In the genomic region with DNA sequence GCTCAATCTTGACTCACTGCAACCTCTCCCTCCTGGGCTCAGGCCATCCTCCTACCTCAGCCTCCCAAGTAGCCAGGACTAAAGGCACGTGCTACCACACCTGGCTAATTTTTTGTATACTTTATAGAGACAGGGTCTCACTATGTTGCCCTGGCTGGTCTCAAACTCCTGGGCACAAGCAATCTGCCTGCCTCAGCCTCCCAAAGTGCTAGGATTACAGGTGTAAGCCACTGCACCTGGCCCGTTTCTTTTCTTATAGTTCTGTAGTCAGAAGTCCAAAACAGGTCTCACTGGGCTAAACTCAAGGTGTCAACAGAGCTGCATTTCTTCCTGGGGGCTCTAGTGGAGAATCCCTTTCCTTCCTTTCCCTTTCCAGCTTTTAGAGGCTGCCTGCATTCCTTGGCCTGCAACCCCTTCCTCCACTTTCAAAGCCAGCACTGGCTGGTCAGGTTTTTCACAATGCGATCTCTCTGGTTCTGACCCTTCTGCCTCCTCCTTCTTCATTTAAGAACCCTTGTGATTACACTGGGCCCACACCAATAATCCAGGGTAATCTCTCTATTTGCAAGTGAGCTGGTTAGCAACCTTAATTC, we compare ENCODE assay signal across 11 cellular contexts. TPM values are rescaled to one million over a fixed set of nuclear protein-coding genes. Genes with fewer than 3 reads are reported as not detected.
A peak's percentile ranks its signal among the peaks of the same experiment; 100 is the strongest.
DNase-seq lines count a peak whose midpoint lies in the region; ATAC-seq, FAIRE-seq and TF ChIP-seq lines count a peak whose summit lies in the region.
"Had no signal": no experiment of that assay in that cellular context is flagged by ENCODE, and none has a peak within 500 bp of the region (broad histone marks: within the 10 kb centered on the region; RNA-seq: fewer than 3 reads in every experiment).

No MANE protein-coding gene starts in this region.

- peak overlapping the region; percentile 87 for H3K27ac Mint-ChIP-seq in CD8-positive, alpha-beta T cell
- peak overlapping the region; percentile 100 for H3K27ac Mint-ChIP-seq in central memory CD8-positive, alpha-beta T cell (ENCODE audit: low read depth)

- H3K4me1 ChIP-seq in CD8-positive, alpha-beta T cell (ENCODE audit: insufficient read depth, low read length) = peaks cover 87% of the 10 kb centered on the region
- peaks cover 17 to 94% (median 50%) of the 10 kb centered on the region in 4 donors for H3K4me1 ChIP-seq in Peyer's patch
- peaks cover 41 to 82% of the 10 kb centered on the region in 2 experiments for H3K4me1 ChIP-seq in neutrophil (ENCODE audit: control insufficient read depth in 1 of 2, insufficient read depth in 1 of 2, low read depth in 1 of 2, low read length in 1 of 2)

- POLR2A ChIA-PET in CD8-positive, alpha-beta T cell (lab: Charles Lee) = interaction anchor here (1.0 to 21.8 kb wide), 11 partner anchors 8 to 69 kb away, joined by 3 to 391 read pairs (median 11); partner anchors contain the start of gene IRF1

- TF ChIP-seq CTCF in CD8-positive, alpha-beta T cell (IDR thresholded peaks at IDR 0.05) = no peak
- TF ChIP-seq CTCF in Peyer's patch (IDR thresholded peaks at IDR 0.05) (no peak), neutrophil (IDR thresholded peaks at IDR 0.05) (no peak)

- peaks cover 94% of the 10 kb centered on the region for H3K4me1 Mint-ChIP-seq in CD8-positive, alpha-beta T cell (ENCODE audit: low read depth)
- H3K4me1 Mint-ChIP-seq in central memory CD8-positive, alpha-beta T cell = peaks cover 93% of the 10 kb centered on the region

- peaks cover 18% of the 10 kb centered on the region for H3K36me3 Mint-ChIP-seq in CD8-positive, alpha-beta T cell
- peaks cover 79% of the 10 kb centered on the region for H3K36me3 Mint-ChIP-seq in central memory CD8-positive, alpha-beta T cell (ENCODE audit: insufficient read depth)

- intact Hi-C loops in CD8-positive, alpha-beta T cell (cut with DNase I, micrococcal nuclease) = no loop called here

- H3K4me3 Mint-ChIP-seq in CD8-positive, alpha-beta T cell = no peak overlapping the region
- H3K4me3 Mint-ChIP-seq in central memory CD8-positive, alpha-beta T cell = peak overlapping the region; percentile 63

- TF ChIP-seq POLR2A in Peyer's patch (IDR thresholded peaks at IDR 0.05) = no peak

- DNase-seq in CD8-positive, alpha-beta T cell = peak in 1 of 7 experiments; percentile 22
- DNase-seq in Peyer's patch (peak in 2 of 3 donors; percentile 16 to 36), frontal cortex (ENCODE audit: low spot score in 2 of 2) (no peak), NCI-H1436 treated with DMSO at 0.1 percent for 48 hours (lab: John Stamatoyannopoulos, UW) (no peak), HUDEP-2 (lab: John Stamatoyannopoulos, UW; ENCODE audit: unreplicated experiment in 76 of 76) (no peak)
- DNase-seq in central memory CD8-positive, alpha-beta T cell (ENCODE audit: low spot score in 2 of 2) = no peak
- DNase-seq: nucleus accumbens; stimulated activated naive CD4-positive, alpha-beta T cell treated with Interleukin-2 at 50 U/mL for 16 hours had no signal

- no peaks in the 10 kb centered on the region for H3K9me3 Mint-ChIP-seq in CD8-positive, alpha-beta T cell
- H3K9me3 Mint-ChIP-seq in central memory CD8-positive, alpha-beta T cell = no peaks in the 10 kb centered on the region

- H3K27me3 Mint-ChIP-seq in CD8-positive, alpha-beta T cell (ENCODE audit: low read depth) = no peaks in the 10 kb centered on the region
- H3K27me3 Mint-ChIP-seq in central memory CD8-positive, alpha-beta T cell = no peaks in the 10 kb centered on the region

- no peaks in the 10 kb centered on the region for H3K36me3 ChIP-seq in CD8-positive, alpha-beta T cell (ENCODE audit: insufficient read depth, low read length)
- H3K36me3 ChIP-seq in Peyer's patch (no peaks in the 10 kb centered on the region), neutrophil (peaks cover 51% of the 10 kb centered on the region)

- no peak for ATAC-seq in CD8-positive, alpha-beta T cell
- ATAC-seq in central memory CD8-positive, alpha-beta T cell (replicated peaks; ENCODE audit: extremely low read depth, poor library complexity, severe bottlenecking) = no peak
- no peak for ATAC-seq in HG02981 (IDR thresholded peaks at IDR 0.05; ENCODE audit: unreplicated experiment)

- H3K4me3 ChIP-seq in CD8-positive, alpha-beta T cell (ENCODE audit: low read depth, low read length) = no peak overlapping the region
- H3K4me3 ChIP-seq in Peyer's patch (no peak overlapping the region), neutrophil (ENCODE audit: low read depth in 1 of 2, low read length in 1 of 2) (no peak overlapping the region)

- no peak for FAIRE-seq in frontal cortex (lab: Jason Lieb, UNC)
- FAIRE-seq: colon had no signal

- no peaks in the 10 kb centered on the region for H3K9me3 ChIP-seq in CD8-positive, alpha-beta T cell (ENCODE audit: low read length)
- H3K9me3 ChIP-seq in Peyer's patch (no peaks in the 10 kb centered on the region), neutrophil (no peaks in the 10 kb centered on the region)

- CTCF ChIA-PET in CD8-positive, alpha-beta T cell (lab: Charles Lee) = interaction anchor here (0.8 to 14.4 kb wide), 12 partner anchors 9 to 88 kb away, joined by 3 to 120 read pairs (median 4); partner anchors contain the start of gene IRF1

- H3K27ac ChIP-seq in CD8-positive, alpha-beta T cell (ENCODE audit: low read depth, low read length) = peak overlapping the region; percentile 5
- peak overlapping the region; percentile 68 to 93 (median 80) for H3K27ac ChIP-seq in Peyer's patch
- peak overlapping the region; percentile 61 for H3K27ac ChIP-seq in neutrophil

- no peaks in the 10 kb centered on the region for H3K27me3 ChIP-seq in CD8-positive, alpha-beta T cell (ENCODE audit: insufficient read depth, low read length)
- H3K27me3 ChIP-seq in Peyer's patch (no peaks in the 10 kb centered on the region), neutrophil (no peaks in the 10 kb centered on the region)

RNA-seq across cellular contexts. Expression of gene IRF1, which starts 16.3 kb away (rescaled TPM):
- 1,000 to 10,000 TPM; 1,214 to 1,250 TPM for total RNA-seq in CD8-positive, alpha-beta T cell
- total RNA-seq in Peyer's patch (100 to 1,000 TPM in 3 of 4 donors, 10 to 100 TPM in 1; 92.7 to 152 (median 122) TPM), frontal cortex (1.2 TPM)

Comparison
In these comparisons a context has a peak if more than half of its experiments do, and no peak if none do; other contexts are left out.
1. DNase-seq: peak in Peyer's patch (2 of 3); none in central memory CD8-positive, alpha-beta T cell (0 of 2), frontal cortex (0 of 2), NCI-H1436 treated with DMSO at 0.1 percent for 48 hours (single experiment) and HUDEP-2 (0 of 76).
2. H3K27ac ChIP-seq: peak in every context shown above with its lines; median percentile 80 in Peyer's patch; 61 in neutrophil; 5 in CD8-positive, alpha-beta T cell.
3. RNA of gene IRF1, which starts 16.3 kb away (total RNA-seq): 1,214 to 1,250 TPM in CD8-positive, alpha-beta T cell and 92.7 to 152 TPM in Peyer's patch; 1.2 TPM in frontal cortex (single experiment); every median in the first group is over 10 times any median in the second.